9 cellular contexts compared by ENCODE assay signal in genomic region chr3:46932455-46933225, GRCh38. TPM values are rescaled to one million over a fixed set of nuclear protein-coding genes. Genes with fewer than 3 reads are reported as not detected.
A peak's percentile ranks its signal among the peaks of the same experiment; 100 is the strongest.
DNase-seq lines count a peak whose midpoint lies in the region; ATAC-seq and TF ChIP-seq lines count a peak whose summit lies in the region.
"Had no signal": no experiment of that assay in that cellular context is flagged by ENCODE, and none has a peak within 500 bp of the region (broad histone marks: within the 10 kb centered on the region; RNA-seq: fewer than 3 reads in every experiment).

No MANE protein-coding gene starts in this region.

- H3K27me3 Mint-ChIP-seq in activated T-helper 1 cell treated with anti-CD3 and anti-CD28 coated beads, Interleukin-12 subunit alpha, Interleukin-12 subunit beta, Interleukin-2, Interleukin-4 antibody, amounts not matched to agents 30 ng/mL and 10 ng/mL and 1 ng/mL, durations not matched to agents 14 hours and 24 hours and 36 hours (ENCODE audit: insufficient read depth) = no peaks in the 10 kb centered on the region
- H3K27me3 Mint-ChIP-seq in immature natural killer cell (ENCODE audit: low read depth in 3 of 3) = peaks cover 0 to 21% (median 4%) of the 10 kb centered on the region in 3 donors

- H3K4me1 Mint-ChIP-seq in activated T-helper 1 cell treated with anti-CD3 and anti-CD28 coated beads, Interleukin-12 subunit alpha, Interleukin-12 subunit beta, Interleukin-2, Interleukin-4 antibody, amounts not matched to agents 30 ng/mL and 10 ng/mL and 1 ng/mL, durations not matched to agents 14 hours and 24 hours and 36 hours (ENCODE audit: low read depth) = peaks cover 62% of the 10 kb centered on the region
- H3K4me1 Mint-ChIP-seq in immature natural killer cell = peaks cover 77 to 88% of the 10 kb centered on the region in 2 donors

- intact Hi-C loops in activated T-helper 1 cell treated with anti-CD3 and anti-CD28 coated beads, Interleukin-12 subunit alpha, Interleukin-12 subunit beta, Interleukin-2, Interleukin-4 antibody, amounts not matched to agents 30 ng/mL and 10 ng/mL and 1 ng/mL, durations not matched to agents 14 hours and 24 hours and 36 hours (cut with micrococcal nuclease) = no loop called here

- H3K27ac Mint-ChIP-seq in activated T-helper 1 cell treated with anti-CD3 and anti-CD28 coated beads, Interleukin-12 subunit alpha, Interleukin-12 subunit beta, Interleukin-2, Interleukin-4 antibody, amounts not matched to agents 30 ng/mL and 10 ng/mL and 1 ng/mL, durations not matched to agents 14 hours and 24 hours and 36 hours = peak overlapping the region; percentile 85
- peak overlapping the region; percentile 60 to 95 (median 90) for H3K27ac Mint-ChIP-seq in immature natural killer cell

- peaks cover 7% of the 10 kb centered on the region for H3K9me3 Mint-ChIP-seq in activated T-helper 1 cell treated with anti-CD3 and anti-CD28 coated beads, Interleukin-12 subunit alpha, Interleukin-12 subunit beta, Interleukin-2, Interleukin-4 antibody, amounts not matched to agents 30 ng/mL and 10 ng/mL and 1 ng/mL, durations not matched to agents 14 hours and 24 hours and 36 hours
- H3K9me3 Mint-ChIP-seq in immature natural killer cell = peaks cover 6 to 12% (median 10%) of the 10 kb centered on the region in 6 donors

- H3K9me3 ChIP-seq in skeletal muscle tissue (ENCODE audit: control insufficient read depth in 3 of 3, low read length in 3 of 3) = no peaks in the 10 kb centered on the region

- no peaks in the 10 kb centered on the region for H3K27me3 ChIP-seq in skeletal muscle tissue (ENCODE audit: control insufficient read depth in 3 of 3, insufficient read depth in 3 of 3, low read length in 3 of 3)

- H3K4me3 Mint-ChIP-seq in activated T-helper 1 cell treated with anti-CD3 and anti-CD28 coated beads, Interleukin-12 subunit alpha, Interleukin-12 subunit beta, Interleukin-2, Interleukin-4 antibody, amounts not matched to agents 30 ng/mL and 10 ng/mL and 1 ng/mL, durations not matched to agents 14 hours and 24 hours and 36 hours = no peak overlapping the region
- peak overlapping the region; percentile 67 to 75 (median 69) for H3K4me3 Mint-ChIP-seq in immature natural killer cell

- DNase-seq in GM13977 (ENCODE audit: low spot score) = no peak
- DNase-seq in activated T-helper 1 cell treated with anti-CD3 and anti-CD28 coated beads, Interleukin-12 subunit alpha, Interleukin-12 subunit beta, Interleukin-2, Interleukin-4 antibody, amounts not matched to agents 30 ng/mL and 10 ng/mL and 1 ng/mL, durations not matched to agents 14 hours and 24 hours and 36 hours (ENCODE audit: low spot score) = no peak
- no peak for DNase-seq in immature natural killer cell
- no peak for DNase-seq in activated gamma-delta T cell treated with Interleukin-2 at 50 U/mL for 16 hours
- DNase-seq: effector CD8-positive, alpha-beta T cell had no signal

- H3K9ac ChIP-seq in skeletal muscle tissue (ENCODE audit: low read depth in 1 of 3, low read length in 3 of 3) = peak overlapping the region; percentile 20 to 63 (median 47)

- peaks cover 0 to 8% (median 5%) of the 10 kb centered on the region in 3 donors for H3K36me3 ChIP-seq in skeletal muscle tissue (ENCODE audit: control insufficient read depth in 3 of 3, insufficient read depth in 3 of 3, low read length in 3 of 3)

- in situ Hi-C loops in GM13977 (cut with MboI; ENCODE audit: low pct_unique_long_range_greater_than_20kb, low sequenced_read_pairs, unreplicated experiment) = no loop called here

- peaks cover 29% of the 10 kb centered on the region for H3K36me3 Mint-ChIP-seq in activated T-helper 1 cell treated with anti-CD3 and anti-CD28 coated beads, Interleukin-12 subunit alpha, Interleukin-12 subunit beta, Interleukin-2, Interleukin-4 antibody, amounts not matched to agents 30 ng/mL and 10 ng/mL and 1 ng/mL, durations not matched to agents 14 hours and 24 hours and 36 hours (ENCODE audit: low read depth)
- peaks cover 14 to 25% (median 21%) of the 10 kb centered on the region in 3 donors for H3K36me3 Mint-ChIP-seq in immature natural killer cell

- H3K27ac ChIP-seq in skeletal muscle tissue (ENCODE audit: low read depth, low read length) = peak overlapping the region; percentile 64

- H3K4me1 ChIP-seq in skeletal muscle tissue (ENCODE audit: control insufficient read depth in 3 of 3, insufficient read depth in 3 of 3, low read length in 3 of 3) = peaks cover 90 to 97% (median 95%) of the 10 kb centered on the region in 3 donors

- peak overlapping the region in 1 of 3 donors; percentile 45 for H3K4me3 ChIP-seq in skeletal muscle tissue (ENCODE audit: low read length in 3 of 3)

- peak; percentile 7 for TF ChIP-seq CTCF in GM13977 (IDR thresholded peaks at IDR 0.05; ENCODE audit: extremely low read depth, insufficient read depth, missing control alignments)

- ATAC-seq in HG03159 (IDR thresholded peaks at IDR 0.05; ENCODE audit: unreplicated experiment) = no peak
- ATAC-seq in GM18873 (IDR thresholded peaks at IDR 0.05; ENCODE audit: low FRiP score, unreplicated experiment) = no peak
- ATAC-seq in HG03025 (IDR thresholded peaks at IDR 0.05; ENCODE audit: low FRiP score, unreplicated experiment) = no peak

RNA-seq across cellular contexts. Expression of gene CCDC12, which starts 43.9 kb away (rescaled TPM):
- total RNA-seq in activated T-helper 1 cell treated with anti-CD3 and anti-CD28 coated beads, Interleukin-12 subunit alpha, Interleukin-12 subunit beta, Interleukin-2, Interleukin-4 antibody, amounts not matched to agents 30 ng/mL and 10 ng/mL and 1 ng/mL, durations not matched to agents 14 hours and 24 hours and 36 hours = 68.7 and 69.1 TPM in 2 replicates
- 100 to 1,000 TPM; 114 to 174 (median 129) TPM for polyA plus RNA-seq in immature natural killer cell
- 27.1 TPM for total RNA-seq in skeletal muscle tissue

RNA-seq across cellular contexts. Expression of gene NBEAL2, which starts 46.8 kb away (rescaled TPM):
- 118 and 119 TPM in 2 replicates for total RNA-seq in activated T-helper 1 cell treated with anti-CD3 and anti-CD28 coated beads, Interleukin-12 subunit alpha, Interleukin-12 subunit beta, Interleukin-2, Interleukin-4 antibody, amounts not matched to agents 30 ng/mL and 10 ng/mL and 1 ng/mL, durations not matched to agents 14 hours and 24 hours and 36 hours
- 10 to 100 TPM in 1 of 3 donors, 1 to 10 TPM in 2; 7.9 to 28.4 (median 9.9) TPM for polyA plus RNA-seq in immature natural killer cell
- 5.2 TPM for total RNA-seq in skeletal muscle tissue

RNA-seq across cellular contexts. Expression of gene PTH1R, which starts 55.1 kb away (rescaled TPM):
- total RNA-seq in activated T-helper 1 cell treated with anti-CD3 and anti-CD28 coated beads, Interleukin-12 subunit alpha, Interleukin-12 subunit beta, Interleukin-2, Interleukin-4 antibody, amounts not matched to agents 30 ng/mL and 10 ng/mL and 1 ng/mL, durations not matched to agents 14 hours and 24 hours and 36 hours = not detected in 2 replicates
- polyA plus RNA-seq in immature natural killer cell = not detected
- total RNA-seq in skeletal muscle tissue = 9.4 TPM

Comparison
In these comparisons a context has a peak if more than half of its experiments do, and no peak if none do; other contexts are left out.
1. RNA of gene NBEAL2, which starts 46.8 kb away (total RNA-seq): 118 to 119 TPM in activated T-helper 1 cell treated with anti-CD3 and anti-CD28 coated beads, Interleukin-12 subunit alpha, Interleukin-12 subunit beta, Interleukin-2, Interleukin-4 antibody, amounts not matched to agents 30 ng/mL and 10 ng/mL and 1 ng/mL, durations not matched to agents 14 hours and 24 hours and 36 hours; 5.2 TPM in skeletal muscle tissue (single experiment); every median in the first group is over 10 times any median in the second.
2. RNA of gene PTH1R, which starts 55.1 kb away (total RNA-seq): 9.4 TPM in skeletal muscle tissue (single experiment); not detected in activated T-helper 1 cell treated with anti-CD3 and anti-CD28 coated beads, Interleukin-12 subunit alpha, Interleukin-12 subunit beta, Interleukin-2, Interleukin-4 antibody, amounts not matched to agents 30 ng/mL and 10 ng/mL and 1 ng/mL, durations not matched to agents 14 hours and 24 hours and 36 hours; every median in the first group is over 10 times any median in the second.